Comparison of ENCODE assay signal across 13 cellular contexts in the genomic region with DNA sequence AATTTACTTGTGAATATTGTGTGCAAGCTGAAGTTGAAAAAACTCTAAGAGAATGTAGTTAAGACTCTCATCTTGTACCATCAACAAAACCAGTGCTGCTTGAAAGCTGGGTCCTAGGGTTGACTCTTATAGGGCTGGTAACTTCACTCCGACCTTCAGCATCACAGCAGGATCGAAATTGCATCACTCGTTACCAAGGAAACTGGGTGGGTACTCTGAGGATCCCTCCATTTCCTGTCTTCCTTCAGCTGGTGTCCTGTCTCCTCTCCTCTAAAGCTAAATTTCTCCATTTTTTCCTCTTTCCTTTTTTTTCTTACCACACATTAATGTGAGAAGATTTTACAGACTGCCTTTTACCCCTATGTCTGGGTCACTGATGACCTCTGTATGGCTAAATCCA. TPM values are rescaled to one million over a fixed set of nuclear protein-coding genes. Genes with fewer than 3 reads are reported as not detected.
DNase-seq lines count a peak whose midpoint lies in the region; ATAC-seq lines count a peak whose summit lies in the region.
"Had no signal": no experiment of that assay in that cellular context is flagged by ENCODE, and none has a peak within 500 bp of the region (broad histone marks: within the 10 kb centered on the region; RNA-seq: fewer than 3 reads in every experiment).

No MANE protein-coding gene starts in this region.

- no peak overlapping the region for H3K4me3 ChIP-seq in trophoblast cell (ENCODE audit: low read depth, low read length)
- H3K4me3 ChIP-seq: GM23248 had no signal

- H3K9me3 ChIP-seq in trophoblast cell (ENCODE audit: insufficient read depth, low read depth, low read length) = peaks cover 2% of the 10 kb centered on the region

- H2AFZ ChIP-seq in trophoblast cell (ENCODE audit: insufficient read depth, low read length, poor library complexity) = no peak overlapping the region
- H2AFZ ChIP-seq: GM23248 had no signal

- CTCF ChIA-PET in activated CD4-positive, alpha-beta T cell treated with anti-CD3 and anti-CD28 coated beads, Interleukin-2, amount 10 ng/mL, durations not matched to agents 7 days and 5 days (lab: Charles Lee) = interaction anchor here (1.0 to 1.7 kb wide), 3 partner anchors 17 to 35 kb away, joined by 3 to 4 read pairs (median 3); no protein-coding TSS in a partner anchor

- peak; percentile 21 for ATAC-seq in activated naive CD8-positive, alpha-beta T cell treated with anti-CD3 and anti-CD28 coated beads, Interleukin-2, amount 50 U/mL, for 24 hours
- no peak for ATAC-seq in natural killer cell treated with Interleukin-12 subunit alpha and Interleukin-12 subunit beta and Interleukin-15 and Interleukin-18, amount 100 ng/mL, for 72 hours
- no peak for ATAC-seq in GM19452 (IDR thresholded peaks at IDR 0.05; ENCODE audit: unreplicated experiment)

- no peak overlapping the region for H3K9ac ChIP-seq in trophoblast cell (ENCODE audit: low read length)
- H3K9ac ChIP-seq: GM23248 had no signal

- peak overlapping the region; percentile 55 for H3K27ac Mint-ChIP-seq in activated CD4-positive, alpha-beta T cell treated with anti-CD3 and anti-CD28 coated beads, Interleukin-2, amount 10 ng/mL, durations not matched to agents 7 days and 5 days
- no peak overlapping the region for H3K27ac Mint-ChIP-seq in activated naive CD8-positive, alpha-beta T cell treated with anti-CD3 and anti-CD28 coated beads, Interleukin-2, amount 50 U/mL, for 24 hours
- H3K27ac Mint-ChIP-seq in natural killer cell treated with Interleukin-12 subunit alpha and Interleukin-12 subunit beta and Interleukin-15 and Interleukin-18, amount 100 ng/mL, for 72 hours = peak overlapping the region; percentile 56 to 63

- no peak overlapping the region for H4K8ac ChIP-seq in trophoblast cell (ENCODE audit: low read depth, low read length)

- no peak overlapping the region for H3K4me3 Mint-ChIP-seq in activated CD4-positive, alpha-beta T cell treated with anti-CD3 and anti-CD28 coated beads, Interleukin-2, amount 10 ng/mL, durations not matched to agents 7 days and 5 days
- H3K4me3 Mint-ChIP-seq in activated naive CD8-positive, alpha-beta T cell treated with anti-CD3 and anti-CD28 coated beads, Interleukin-2, amount 50 U/mL, for 24 hours = no peak overlapping the region
- H3K4me3 Mint-ChIP-seq in natural killer cell treated with Interleukin-12 subunit alpha and Interleukin-12 subunit beta and Interleukin-15 and Interleukin-18, amount 100 ng/mL, for 72 hours = peak overlapping the region; percentile 30

- H3K4me2 ChIP-seq in trophoblast cell (ENCODE audit: low read length) = no peak overlapping the region

- in situ Hi-C loops in KBM-7 (cut with MboI; ENCODE audit: low pct_unique_long_range_greater_than_20kb, low sequenced_read_pairs) = no loop called here

- peaks cover 5% of the 10 kb centered on the region for H3K79me1 ChIP-seq in trophoblast cell (ENCODE audit: low read length)

- no peaks in the 10 kb centered on the region for H3K9me3 Mint-ChIP-seq in activated CD4-positive, alpha-beta T cell treated with anti-CD3 and anti-CD28 coated beads, Interleukin-2, amount 10 ng/mL, durations not matched to agents 7 days and 5 days
- no peaks in the 10 kb centered on the region for H3K9me3 Mint-ChIP-seq in activated naive CD8-positive, alpha-beta T cell treated with anti-CD3 and anti-CD28 coated beads, Interleukin-2, amount 50 U/mL, for 24 hours
- no peaks in the 10 kb centered on the region for H3K9me3 Mint-ChIP-seq in natural killer cell treated with Interleukin-12 subunit alpha and Interleukin-12 subunit beta and Interleukin-15 and Interleukin-18, amount 100 ng/mL, for 72 hours

- H3K27me3 ChIP-seq in trophoblast cell (ENCODE audit: insufficient read depth, low read length) = no peaks in the 10 kb centered on the region

- H3K4ac ChIP-seq in trophoblast cell (ENCODE audit: low read depth, low read length) = no peak overlapping the region

- no peak overlapping the region for H4K91ac ChIP-seq in trophoblast cell (ENCODE audit: low read depth, low read length)

- POLR2A ChIA-PET in activated CD4-positive, alpha-beta T cell treated with anti-CD3 and anti-CD28 coated beads, Interleukin-2, amount 10 ng/mL, durations not matched to agents 7 days and 5 days (lab: Charles Lee) = no interaction called here

- H3K27ac ChIP-seq in trophoblast cell (ENCODE audit: low read depth, low read length) = no peak overlapping the region
- H3K27ac ChIP-seq: GM23248 had no signal

- H3K23ac ChIP-seq in trophoblast cell (ENCODE audit: low read length) = no peak overlapping the region

- H3K79me2 ChIP-seq in trophoblast cell (ENCODE audit: control insufficient read depth, insufficient read depth, low read length, poor library complexity) = peaks cover 2% of the 10 kb centered on the region

- H4K12ac ChIP-seq in trophoblast cell (ENCODE audit: low read depth, low read length) = no peak overlapping the region

- no peak overlapping the region for H2BK120ac ChIP-seq in trophoblast cell (ENCODE audit: insufficient read depth, low read length, poor library complexity)

- H2BK12ac ChIP-seq in trophoblast cell (ENCODE audit: low read length) = no peak overlapping the region

- H3K4me1 Mint-ChIP-seq in activated CD4-positive, alpha-beta T cell treated with anti-CD3 and anti-CD28 coated beads, Interleukin-2, amount 10 ng/mL, durations not matched to agents 7 days and 5 days = peaks cover 39% of the 10 kb centered on the region
- peaks cover 41% of the 10 kb centered on the region for H3K4me1 Mint-ChIP-seq in activated naive CD8-positive, alpha-beta T cell treated with anti-CD3 and anti-CD28 coated beads, Interleukin-2, amount 50 U/mL, for 24 hours
- peaks cover 27 to 35% of the 10 kb centered on the region in 2 donors for H3K4me1 Mint-ChIP-seq in natural killer cell treated with Interleukin-12 subunit alpha and Interleukin-12 subunit beta and Interleukin-15 and Interleukin-18, amount 100 ng/mL, for 72 hours (ENCODE audit: low read depth in 2 of 2)

- peaks cover 0 to 4% of the 10 kb centered on the region in 2 experiments for H3K4me1 ChIP-seq in trophoblast cell (ENCODE audit: control insufficient read depth in 1 of 2, insufficient read depth in 2 of 2, low read length in 2 of 2)

- WGBS in trophoblast cell (ENCODE audit: extremely low coverage, insufficient coverage, insufficient read length) = no CpG with 5 or more reads among the region's 3 CpGs

- H3K18ac ChIP-seq in trophoblast cell (ENCODE audit: low read length) = no peak overlapping the region

- no peak overlapping the region for H2AK5ac ChIP-seq in trophoblast cell (ENCODE audit: low read length)

- H3K14ac ChIP-seq in trophoblast cell (ENCODE audit: low read length) = no peak overlapping the region

- no peaks in the 10 kb centered on the region for H3K36me3 ChIP-seq in trophoblast cell (ENCODE audit: control insufficient read depth in 1 of 2, insufficient read depth in 2 of 2, low read length in 2 of 2)

- DNase-seq in activated CD4-positive, alpha-beta T cell treated with anti-CD3 and anti-CD28 coated beads, Interleukin-2, amount 10 ng/mL, durations not matched to agents 7 days and 5 days = peak; percentile 21
- DNase-seq in activated CD4-positive, alpha-beta T cell treated with anti-CD3 and anti-CD28 coated beads, Interleukin-2, amount 50 U/mL, for 1 hour = no peak
- peak; percentile 55 for DNase-seq in KBM-7
- no peak for DNase-seq in activated naive CD8-positive, alpha-beta T cell treated with anti-CD3 and anti-CD28 coated beads, Interleukin-2, amount 50 U/mL, for 24 hours
- no peak for DNase-seq in natural killer cell treated with Interleukin-12 subunit alpha and Interleukin-12 subunit beta and Interleukin-15 and Interleukin-18, amount 100 ng/mL, for 72 hours (ENCODE audit: low spot score)
- DNase-seq in DMS53 (lab: John Stamatoyannopoulos, UW) = no peak
- no peak for DNase-seq in trophoblast cell
- DNase-seq: aorta; foreskin fibroblast; GM23248; posterior cingulate gyrus; stimulated activated CD4-positive, alpha-beta T cell treated with anti-CD3 and anti-CD28 coated beads, Interleukin-15, amount 100 ng/mL, for 24 hours had no signal

- H3K36me3 Mint-ChIP-seq in activated CD4-positive, alpha-beta T cell treated with anti-CD3 and anti-CD28 coated beads, Interleukin-2, amount 10 ng/mL, durations not matched to agents 7 days and 5 days (ENCODE audit: low read depth) = peaks cover 19% of the 10 kb centered on the region
- peaks cover 29% of the 10 kb centered on the region for H3K36me3 Mint-ChIP-seq in activated naive CD8-positive, alpha-beta T cell treated with anti-CD3 and anti-CD28 coated beads, Interleukin-2, amount 50 U/mL, for 24 hours (ENCODE audit: low read depth)
- peaks cover 8% of the 10 kb centered on the region for H3K36me3 Mint-ChIP-seq in natural killer cell treated with Interleukin-12 subunit alpha and Interleukin-12 subunit beta and Interleukin-15 and Interleukin-18, amount 100 ng/mL, for 72 hours

- H2BK5ac ChIP-seq in trophoblast cell (ENCODE audit: low read depth, low read length, poor library complexity) = no peak overlapping the region

- no peaks in the 10 kb centered on the region for H3K27me3 Mint-ChIP-seq in activated CD4-positive, alpha-beta T cell treated with anti-CD3 and anti-CD28 coated beads, Interleukin-2, amount 10 ng/mL, durations not matched to agents 7 days and 5 days
- H3K27me3 Mint-ChIP-seq in activated naive CD8-positive, alpha-beta T cell treated with anti-CD3 and anti-CD28 coated beads, Interleukin-2, amount 50 U/mL, for 24 hours = no peaks in the 10 kb centered on the region
- no peaks in the 10 kb centered on the region for H3K27me3 Mint-ChIP-seq in natural killer cell treated with Interleukin-12 subunit alpha and Interleukin-12 subunit beta and Interleukin-15 and Interleukin-18, amount 100 ng/mL, for 72 hours

RNA-seq across cellular contexts. Expression of a gene that starts 3.0 kb away (rescaled TPM):
- 1 to 10 TPM; 7.3 to 9.1 TPM for total RNA-seq in activated CD4-positive, alpha-beta T cell treated with anti-CD3 and anti-CD28 coated beads, Interleukin-2, amount 10 ng/mL, durations not matched to agents 7 days and 5 days
- 10 to 100 TPM in 1 of 2 donors, 1 to 10 TPM in 1; 8.7 to 14.7 TPM for total RNA-seq in natural killer cell treated with Interleukin-12 subunit alpha and Interleukin-12 subunit beta and Interleukin-15 and Interleukin-18, amount 100 ng/mL, for 72 hours
- 5.0 and 5.7 TPM in 2 replicates for polyA plus RNA-seq in trophoblast cell (2013)

Comparison
In these comparisons a context has a peak if more than half of its experiments do, and no peak if none do; other contexts are left out.
1. DNase-seq: peak in activated CD4-positive, alpha-beta T cell treated with anti-CD3 and anti-CD28 coated beads, Interleukin-2, amount 10 ng/mL, durations not matched to agents 7 days and 5 days (single experiment) and KBM-7 (single experiment); none in activated CD4-positive, alpha-beta T cell treated with anti-CD3 and anti-CD28 coated beads, Interleukin-2, amount 50 U/mL, for 1 hour (single experiment), activated naive CD8-positive, alpha-beta T cell treated with anti-CD3 and anti-CD28 coated beads, Interleukin-2, amount 50 U/mL, for 24 hours (single experiment), natural killer cell treated with Interleukin-12 subunit alpha and Interleukin-12 subunit beta and Interleukin-15 and Interleukin-18, amount 100 ng/mL, for 72 hours (single experiment), DMS53 (single experiment) and trophoblast cell (0 of 2).